17 cellular contexts compared by ENCODE assay signal in the genomic region with DNA sequence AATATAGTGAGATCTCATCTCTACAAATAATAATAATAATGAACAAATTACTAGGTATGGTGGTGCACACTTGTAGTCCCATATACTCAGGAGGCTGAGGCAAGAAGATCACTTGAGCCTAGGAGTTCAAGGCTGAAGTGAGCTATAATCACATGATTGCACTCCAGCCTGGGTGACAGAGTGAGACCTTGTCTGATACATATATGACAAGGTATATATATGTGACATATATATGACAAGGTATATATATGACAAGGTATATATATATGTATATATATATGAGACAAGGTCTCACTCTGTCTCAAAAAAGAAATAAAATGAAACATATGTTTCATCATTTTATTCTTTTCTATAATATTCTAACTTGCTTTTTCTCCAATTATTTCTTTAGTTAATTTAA.
DNase-seq lines count a peak whose midpoint lies in the region; ATAC-seq and TF ChIP-seq lines count a peak whose summit lies in the region.
"Had no signal": no experiment of that assay in that cellular context is flagged by ENCODE, and none has a peak within 500 bp of the region (broad histone marks: within the 10 kb centered on the region; RNA-seq: fewer than 3 reads in every experiment).

No MANE protein-coding gene starts in this region.

- no peak overlapping the region for H3K27ac ChIP-seq in stomach

- H3K4me1 ChIP-seq in stomach, result no peaks in the 10 kb centered on the region

- no peaks in the 10 kb centered on the region for H3K9me3 ChIP-seq in stomach

- DNase-seq in HuH-7.5 (ENCODE audit: low spot score), result no peak
- no peak for DNase-seq in NCI-H524 (lab: John Stamatoyannopoulos, UW)
- no peak for DNase-seq in NCI-H2107 (lab: John Stamatoyannopoulos, UW)
- no peak for DNase-seq in stomach
- DNase-seq: ACHN; activated naive CD8-positive, alpha-beta T cell treated with anti-CD3 and anti-CD28 coated beads, Interleukin-2, amount 10 ng/mL, durations not matched to agents 7 days and 5 days; kidney glomerular epithelial cell; NCI-H146; NCI-H82; SHP77; stimulated activated CD4-positive, alpha-beta T cell treated with anti-CD3 and anti-CD28 coated beads, Interleukin-1b, Interleukin-23, amount 100 ng/mL, for 48 hours had no signal

- H3K27me3 ChIP-seq in stomach, result no peaks in the 10 kb centered on the region

- no peak for TF ChIP-seq POLR2A in stomach (IDR thresholded peaks at IDR 0.05)

- ATAC-seq in GM18508 (IDR thresholded peaks at IDR 0.05; ENCODE audit: insufficient read depth, unreplicated experiment) (peak; percentile 9), GM19463 (IDR thresholded peaks at IDR 0.05; ENCODE audit: unreplicated experiment) (peak; percentile 13), HG02763 (IDR thresholded peaks at IDR 0.05; ENCODE audit: unreplicated experiment) (peak; percentile 22), HG03342 (IDR thresholded peaks at IDR 0.05; ENCODE audit: unreplicated experiment) (peak; percentile 25)
- ATAC-seq: HCT116, K562 had no signal

- TF ChIP-seq CTCF in stomach (IDR thresholded peaks at IDR 0.05), result no peak

- no peak overlapping the region for H3K4me3 ChIP-seq in stomach
- H3K4me3 ChIP-seq: K562 had no signal

- intact Hi-C loops in stomach (cut with DNase I; ENCODE audit: low total_unique reads), result no loop called here

- TF ChIP-seq EP300 in stomach (IDR thresholded peaks at IDR 0.05), result no peak

- H3K36me3 ChIP-seq in stomach, result no peaks in the 10 kb centered on the region
